Comparison of ENCODE assay signal across 26 cellular contexts in the genomic region with DNA sequence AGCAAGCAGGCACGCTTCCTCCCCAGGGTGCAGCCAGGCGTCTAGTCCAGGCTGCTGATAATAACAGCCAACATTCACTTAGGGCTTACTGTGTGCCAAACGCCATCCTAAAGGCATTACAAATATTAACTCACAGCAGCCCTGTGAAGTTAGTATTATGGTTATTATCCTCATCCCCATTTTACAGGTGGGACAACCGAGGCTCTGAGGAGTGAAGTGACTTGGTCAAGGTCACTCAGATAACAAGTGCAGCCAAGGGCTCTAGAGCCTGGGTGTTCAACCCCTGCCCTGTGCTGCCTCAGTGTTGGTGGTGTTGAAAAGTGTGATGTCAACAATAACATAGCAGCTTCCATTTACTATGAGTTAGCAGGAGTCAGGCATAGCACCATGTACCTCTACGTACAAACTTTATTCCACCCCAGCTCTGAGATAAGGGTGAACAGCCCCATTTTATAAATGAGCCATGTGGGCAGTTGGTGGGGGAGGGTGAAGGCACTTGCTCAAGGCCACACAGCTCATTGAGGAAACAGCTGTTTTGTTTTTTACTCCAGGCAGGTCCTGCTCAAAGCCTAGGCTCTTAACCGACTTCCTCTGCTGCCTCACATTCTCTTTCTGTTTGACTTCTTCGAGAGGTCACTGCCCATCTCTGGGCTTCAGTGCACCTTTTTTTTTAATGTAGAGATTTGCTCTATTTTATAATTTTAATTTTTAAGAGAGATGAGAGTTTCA. TPM values are rescaled to one million over a fixed set of nuclear protein-coding genes. Genes with fewer than 3 reads are reported as not detected.
DNase-seq lines count a peak whose midpoint lies in the region; ATAC-seq, FAIRE-seq and TF ChIP-seq lines count a peak whose summit lies in the region.
"Had no signal": no experiment of that assay in that cellular context is flagged by ENCODE, and none has a peak within 500 bp of the region (broad histone marks: within the 10 kb centered on the region; RNA-seq: fewer than 3 reads in every experiment).

No MANE protein-coding gene starts in this region.

- no peak overlapping the region for H3K4me3 ChIP-seq in mucosa of descending colon
- H3K4me3 ChIP-seq: ascending aorta, hepatocyte, lower lobe of right lung, right atrium auricular region, SJCRH30 had no signal

- H3K4me1 ChIP-seq in mucosa of descending colon (ENCODE audit: low read depth): no peaks in the 10 kb centered on the region
- H3K4me1 ChIP-seq: ascending aorta, lower lobe of right lung, right atrium auricular region had no signal

- H3K9me3 ChIP-seq in mucosa of descending colon: no peaks in the 10 kb centered on the region
- H3K9me3 ChIP-seq: ascending aorta, lower lobe of right lung, SJCRH30 had no signal

- no peak for ATAC-seq in mucosa of descending colon
- ATAC-seq: activated CD4-positive, CD25-positive, alpha-beta regulatory T cell treated with anti-CD3 and anti-CD28 coated beads, Interleukin-2, amount 50 U/mL, for 24 hours; activated CD8-positive, alpha-beta T cell treated with anti-CD3 and anti-CD28 coated beads, Interleukin-2, amount 10 ng/mL, durations not matched to agents 7 days and 5 days; lower lobe of right lung; PC-3 had no signal

- no peak for TF ChIP-seq CTCF in mucosa of descending colon (IDR thresholded peaks at IDR 0.05)

- intact Hi-C loops in mucosa of descending colon (cut with DNase I, micrococcal nuclease): no loop called here

- DNase-seq in Ammon's horn (ENCODE audit: low spot score) (peak; percentile 23), KBM-7 (peak; percentile 88), OCI-M1 (lab: John Stamatoyannopoulos, UW) (peak; percentile 8), dermis blood vessel endothelial cell (peak; percentile 38), GM12892 (ENCODE audit: insufficient read length) (no peak), G401 (ENCODE audit: low spot score) (no peak), mucosa of descending colon (no peak)
- no peak for DNase-seq in stimulated activated CD4-positive, alpha-beta T cell treated with anti-CD3 and anti-CD28 coated beads, Interleukin-1b, Interleukin-23, amount 100 ng/mL, for 48 hours
- DNase-seq: activated CD8-positive, alpha-beta T cell treated with anti-CD3 and anti-CD28 coated beads, Interleukin-2, amount 10 ng/mL, durations not matched to agents 7 days and 5 days; activated naive CD4-positive, alpha-beta T cell treated with anti-CD3 and anti-CD28 coated beads for 36 hours; activated T-cell treated with anti-CD3 and anti-CD28 coated beads, Interleukin-2, amount 50 U/mL, for 1 hour; foreskin fibroblast; H9; lower lobe of right lung; NCI-H1436 treated with DMSO at 0.1 percent for 48 hours; NCI-H2171 treated with DMSO at 0.1 percent for 48 hours; NCI-H526 treated with DMSO at 0.1 percent for 48 hours; PC-3; T-helper 2 cell had no signal

- no peaks in the 10 kb centered on the region for H3K36me3 ChIP-seq in mucosa of descending colon (ENCODE audit: low read depth)
- H3K36me3 ChIP-seq: ascending aorta, lower lobe of right lung, right atrium auricular region, SJCRH30 had no signal

- FAIRE-seq in GM12892 (lab: Jason Lieb, UNC): no peak

- no peak for TF ChIP-seq POLR2A in GM12892 (IDR thresholded peaks at IDR 0.05; ENCODE audit: low read depth, low read length)

- in situ Hi-C loops in KBM-7 (cut with MboI; ENCODE audit: low pct_unique_long_range_greater_than_20kb, low sequenced_read_pairs): no loop called here
- in situ Hi-C loops in G401 (cut with HindIII; ENCODE audit: low sequenced_read_pairs): no loop called here

RNA-seq across cellular contexts. Expression of gene TRH, which starts 24.0 kb away (rescaled TPM):
- not detected in 2 replicates for total RNA-seq in dermis blood vessel endothelial cell
- polyA plus RNA-seq in GM12892 (2012; ENCODE audit: missing spikeins): not detected
- not detected in 2 replicates for total RNA-seq in G401 (2014; rRNA removed; shearing (Covaris generic))
- total RNA-seq in mucosa of descending colon: not detected
- total RNA-seq: A673; activated CD8-positive, alpha-beta T cell treated with anti-CD3 and anti-CD28 coated beads, Interleukin-2, amount 10 ng/mL, durations not matched to agents 7 days and 5 days; activated naive CD4-positive, alpha-beta T cell treated with anti-CD3 and anti-CD28 coated beads for 36 hours; ascending aorta; epithelial cell of proximal tubule; H9; hepatocyte; lower lobe of right lung; PC-3; SJCRH30 had no signal

RNA-seq across cellular contexts. Expression of gene TMCC1, which starts 57.0 kb away (rescaled TPM):
- total RNA-seq in dermis blood vessel endothelial cell: 18.5 and 21.7 TPM in 2 replicates
- 12.8 TPM for polyA plus RNA-seq in GM12892 (2012; ENCODE audit: missing spikeins)
- 14.6 and 15.9 TPM in 2 replicates for total RNA-seq in G401 (2014; rRNA removed; shearing (Covaris generic))
- 10 to 100 TPM; 28.6 to 58.7 (median 28.9) TPM for total RNA-seq in mucosa of descending colon

Comparison
In these comparisons a context has a peak if more than half of its experiments do, and no peak if none do; other contexts are left out.
1. DNase-seq: peak in Ammon's horn (single experiment), KBM-7 (single experiment), OCI-M1 (single experiment) and dermis blood vessel endothelial cell (single experiment); none in GM12892 (single experiment), G401 (single experiment), mucosa of descending colon (0 of 3) and stimulated activated CD4-positive, alpha-beta T cell treated with anti-CD3 and anti-CD28 coated beads, Interleukin-1b, Interleukin-23, amount 100 ng/mL, for 48 hours (single experiment).